Comparison of ENCODE assay signal across 9 cellular contexts in genomic region chr2:74548919-74549684, GRCh38. TPM values are rescaled to one million over a fixed set of nuclear protein-coding genes. Genes with fewer than 3 reads are reported as not detected.
A peak's percentile ranks its signal among the peaks of the same experiment; 100 is the strongest.
DNase-seq lines count a peak whose midpoint lies in the region; ATAC-seq and FAIRE-seq lines count a peak whose summit lies in the region.
"Had no signal": no experiment of that assay in that cellular context is flagged by ENCODE, and none has a peak within 500 bp of the region (broad histone marks: within the 10 kb centered on the region; RNA-seq: fewer than 3 reads in every experiment).

No MANE protein-coding gene starts in this region.

- H3K36me3 ChIP-seq in mesodermal cell (ENCODE audit: control insufficient read depth, insufficient read depth, low read length) = peaks cover 31% of the 10 kb centered on the region

- ATAC-seq in HG03095 (IDR thresholded peaks at IDR 0.05; ENCODE audit: unreplicated experiment) (peak; percentile 37), GM21576 (IDR thresholded peaks at IDR 0.05; ENCODE audit: unreplicated experiment) (no peak)
- peak; percentile 42 for ATAC-seq in effector memory CD8-positive, alpha-beta T cell (replicated peaks)

- in situ Hi-C loops in SK-MEL-5 (cut with HindIII; ENCODE audit: low pct_unique_long_range_greater_than_20kb, low sequenced_read_pairs) = no loop called here

- H3K27ac ChIP-seq in mesodermal cell (ENCODE audit: low read depth, low read length, severe bottlenecking) = no peak overlapping the region

- H3K27ac Mint-ChIP-seq in effector memory CD8-positive, alpha-beta T cell = no peak overlapping the region

- peak overlapping the region; percentile 45 for H3K4me3 ChIP-seq in mesodermal cell (ENCODE audit: extremely low read depth, insufficient read depth, low read length, poor library complexity, severe bottlenecking)

- H3K27me3 Mint-ChIP-seq in effector memory CD8-positive, alpha-beta T cell = peaks cover 33 to 49% of the 10 kb centered on the region in 2 donors

- peaks cover 10 to 11% of the 10 kb centered on the region in 2 donors for H3K4me1 Mint-ChIP-seq in effector memory CD8-positive, alpha-beta T cell (ENCODE audit: low read depth in 2 of 2)

- H3K9me3 ChIP-seq in mesodermal cell (ENCODE audit: control insufficient read depth, low read length) = no peaks in the 10 kb centered on the region

- no peak for FAIRE-seq in urothelium cell line (lab: Jason Lieb, UNC)

- H3K9me3 Mint-ChIP-seq in effector memory CD8-positive, alpha-beta T cell = no peaks in the 10 kb centered on the region

- H3K4me1 ChIP-seq in mesodermal cell (ENCODE audit: control insufficient read depth, insufficient read depth, low read length, poor library complexity, severe bottlenecking) = peaks cover 4% of the 10 kb centered on the region

- peak; percentile 46 for DNase-seq in NCI-H2196 (lab: John Stamatoyannopoulos, UW; ENCODE audit: unreplicated experiment)
- no peak for DNase-seq in NCI-H2196 treated with DMSO at 0.1 percent for 48 hours (lab: John Stamatoyannopoulos, UW; ENCODE audit: unreplicated experiment)
- peak; percentile 59 for DNase-seq in SK-MEL-5 (ENCODE audit: low read depth, low spot score)
- no peak for DNase-seq in effector memory CD8-positive, alpha-beta T cell
- peak; percentile 90 for DNase-seq in urothelium cell line (ENCODE audit: low spot score)

- peak overlapping the region; percentile 51 to 58 for H3K4me3 Mint-ChIP-seq in effector memory CD8-positive, alpha-beta T cell

- peaks cover 9% of the 10 kb centered on the region for H3K36me3 Mint-ChIP-seq in effector memory CD8-positive, alpha-beta T cell (ENCODE audit: insufficient read depth)

- WGBS in mesodermal cell (ENCODE audit: insufficient coverage in 2 of 2), 2 experiments = 4 to 5% methylated on average over 52 to 71 of the region's 72 CpGs

RNA-seq across cellular contexts. Expression of gene LOXL3, which starts 4.6 kb away (rescaled TPM):
- total RNA-seq in SK-MEL-5 (2014; rRNA removed; shearing (Covaris generic)) = 29.6 and 30.4 TPM in 2 replicates
- polyA plus RNA-seq in SK-MEL-5 (2015; cell fraction: cytosol; rRNA removed) = 50.1 and 58.5 TPM in 2 replicates
- 101 and 107 TPM in 2 replicates for polyA plus RNA-seq in SK-MEL-5 (2015; cell fraction: nucleus; rRNA removed)
- 38.3 TPM for polyA plus RNA-seq in mesodermal cell (2013, experiment 1 of 2)
- 28.3 TPM for polyA plus RNA-seq in mesodermal cell (2013, experiment 2 of 2)

RNA-seq across cellular contexts. Expression of gene DOK1, which starts 5.4 kb away (rescaled TPM):
- total RNA-seq in SK-MEL-5 (2014; rRNA removed; shearing (Covaris generic)) = 3.5 and 3.9 TPM in 2 replicates
- 16.9 and 17.8 TPM in 2 replicates for polyA plus RNA-seq in SK-MEL-5 (2015; cell fraction: cytosol; rRNA removed)
- polyA plus RNA-seq in SK-MEL-5 (2015; cell fraction: nucleus; rRNA removed) = 14.6 and 18.5 TPM in 2 replicates
- 15.3 TPM for polyA plus RNA-seq in mesodermal cell (2013, experiment 1 of 2)
- 11.4 TPM for polyA plus RNA-seq in mesodermal cell (2013, experiment 2 of 2)

RNA-seq across cellular contexts. Expression of gene HTRA2, which starts 19.4 kb away (rescaled TPM):
- 99.6 and 106 TPM in 2 replicates for total RNA-seq in SK-MEL-5 (2014; rRNA removed; shearing (Covaris generic))
- 80.9 and 83.0 TPM in 2 replicates for polyA plus RNA-seq in SK-MEL-5 (2015; cell fraction: cytosol; rRNA removed)
- 134 and 180 TPM in 2 replicates for polyA plus RNA-seq in SK-MEL-5 (2015; cell fraction: nucleus; rRNA removed)
- polyA plus RNA-seq in mesodermal cell (2013, experiment 1 of 2) = 32.1 TPM
- polyA plus RNA-seq in mesodermal cell (2013, experiment 2 of 2) = 33.4 TPM

RNA-seq across cellular contexts. Expression of gene AUP1, which starts 19.6 kb away (rescaled TPM):
- 366 and 433 TPM in 2 replicates for total RNA-seq in SK-MEL-5 (2014; rRNA removed; shearing (Covaris generic))
- polyA plus RNA-seq in SK-MEL-5 (2015; cell fraction: cytosol; rRNA removed) = 301 and 335 TPM in 2 replicates
- 1,451 and 2,044 TPM in 2 replicates for polyA plus RNA-seq in SK-MEL-5 (2015; cell fraction: nucleus; rRNA removed)
- polyA plus RNA-seq in mesodermal cell (2013, experiment 1 of 2) = 122 TPM
- polyA plus RNA-seq in mesodermal cell (2013, experiment 2 of 2) = 97.6 TPM

RNA-seq across cellular contexts. Expression of gene DQX1, which starts 23.1 kb away (rescaled TPM):
- total RNA-seq in SK-MEL-5 (2014; rRNA removed; shearing (Covaris generic)) = 0.16 and 0.21 TPM in 2 replicates
- polyA plus RNA-seq in SK-MEL-5 (2015; cell fraction: cytosol; rRNA removed) = 0.25 and 0.47 TPM in 2 replicates
- 1.4 and 5.1 TPM in 2 replicates for polyA plus RNA-seq in SK-MEL-5 (2015; cell fraction: nucleus; rRNA removed)
- polyA plus RNA-seq in mesodermal cell (2013, experiment 1 of 2) = 0.48 TPM
- polyA plus RNA-seq in mesodermal cell (2013, experiment 2 of 2) = 0.40 TPM
- total RNA-seq: dermis microvascular lymphatic vessel endothelial cell had no signal

Comparison
In these comparisons a context has a peak if more than half of its experiments do, and no peak if none do; other contexts are left out.
1. DNase-seq: peak in NCI-H2196 (single experiment), SK-MEL-5 (single experiment) and urothelium cell line (single experiment); none in NCI-H2196 treated with DMSO at 0.1 percent for 48 hours (single experiment) and effector memory CD8-positive, alpha-beta T cell (0 of 3).